13 cellular contexts compared by ENCODE assay signal in genomic region chr12:111312708-111313107, GRCh38. TPM values are rescaled to one million over a fixed set of nuclear protein-coding genes. Genes with fewer than 3 reads are reported as not detected.
DNase-seq lines count a peak whose midpoint lies in the region; ATAC-seq, FAIRE-seq and TF ChIP-seq lines count a peak whose summit lies in the region.
"Had no signal": no experiment of that assay in that cellular context is flagged by ENCODE, and none has a peak within 500 bp of the region (broad histone marks: within the 10 kb centered on the region; RNA-seq: fewer than 3 reads in every experiment).

No MANE protein-coding gene starts in this region.

- no peaks in the 10 kb centered on the region for H4K20me1 ChIP-seq in PC-9 (ENCODE audit: insufficient read depth)

- TF ChIP-seq CTCF in PC-9 (conservative IDR thresholded peaks at IDR 0.05) (no peak), foreskin keratinocyte (conservative IDR thresholded peaks at IDR 0.05) (no peak)

- no TSS peak for BruUV-seq in PC-9 (replicated peaks; lab: Mats Ljungman, UMichigan)

- no peaks in the 10 kb centered on the region for H3K79me2 ChIP-seq in PC-9 (ENCODE audit: low read depth)

- 71 to 88% methylated on average over 5 of the region's 5 CpGs for WGBS in aorta, 2 donors

- DNase-seq in HT-29 (ENCODE audit: low spot score) (peak; percentile 43), PC-9 (peak; percentile 62 to 90), foreskin keratinocyte (no peak), NCI-H1930 (lab: John Stamatoyannopoulos, UW) (no peak), T-helper 9 cell (no peak), aorta (no peak), GM12891 (ENCODE audit: insufficient read length, low spot score) (no peak)
- DNase-seq: CD8-positive, alpha-beta T cell; COR-L47; DND-41; GDM1; HCEC 1CT had no signal

- no peaks in the 10 kb centered on the region for H3K9me3 ChIP-seq in PC-9 (ENCODE audit: insufficient read depth, low read depth)
- H3K9me3 ChIP-seq in aorta (ENCODE audit: control insufficient read depth, low read length) = no peaks in the 10 kb centered on the region

- H3K27me3 ChIP-seq in PC-9 (ENCODE audit: insufficient read depth, low read depth) = no peaks in the 10 kb centered on the region
- peaks cover 6% of the 10 kb centered on the region for H3K27me3 ChIP-seq in foreskin keratinocyte
- no peaks in the 10 kb centered on the region for H3K27me3 ChIP-seq in aorta (ENCODE audit: control insufficient read depth in 1 of 2, insufficient read depth in 2 of 2, low read length in 1 of 2)

- H3K36me3 ChIP-seq in PC-9 (ENCODE audit: low read depth) (no peaks in the 10 kb centered on the region), aorta (ENCODE audit: control insufficient read depth in 1 of 2, insufficient read depth in 2 of 2, low read length in 1 of 2) (no peaks in the 10 kb centered on the region)

- intact Hi-C loops in PC-9 (cut with micrococcal nuclease; ENCODE audit: unreplicated experiment) = loop anchor here (5.0 kb wide), 3 partner anchors 290 to 420 kb away; no protein-coding TSS in a partner anchor
- intact Hi-C loops in aorta (cut with DNase I) = loop anchor here (2.0 to 10.0 kb wide), 4 partner anchors 288 to 418 kb away; no protein-coding TSS in a partner anchor

- POLR2A ChIA-PET in PC-9 (lab: Charles Lee; ENCODE audit: unreplicated experiment) = interaction anchor here (0.6 kb wide), 1 partner anchor 33 kb away, joined by 3 read pairs; no protein-coding TSS in a partner anchor

- no peaks in the 10 kb centered on the region for H3K9me2 ChIP-seq in PC-9 (ENCODE audit: insufficient read depth)

- H3K4me3 ChIP-seq in PC-9 = no peak overlapping the region
- no peak overlapping the region for H3K4me3 ChIP-seq in aorta (ENCODE audit: low read length in 2 of 2)

- H3K27ac ChIP-seq in PC-9 = peak overlapping the region; percentile 49
- no peak overlapping the region for H3K27ac ChIP-seq in foreskin keratinocyte
- H3K27ac ChIP-seq in aorta (ENCODE audit: low read depth in 1 of 2, low read length in 2 of 2) = no peak overlapping the region

- peak; percentile 5 for ATAC-seq in foreskin keratinocyte
- no peak for ATAC-seq in aorta (ENCODE audit: low FRiP score)
- ATAC-seq: CD8-positive, alpha-beta T cell had no signal

- H3F3A ChIP-seq in PC-9 (ENCODE audit: insufficient read depth, low read depth) = peaks cover 4% of the 10 kb centered on the region; the same call in 1 of the 2 replicates

- TF ChIP-seq POLR2A in GM12891 (IDR thresholded peaks at IDR 0.05; ENCODE audit: low read depth, low read length) = no peak

- no peak for FAIRE-seq in GM12891 (lab: Jason Lieb, UNC)
- FAIRE-seq: A204.1 had no signal

- H3K4me2 ChIP-seq in PC-9 = peak overlapping the region; percentile 13

- no peak overlapping the region for H2AFZ ChIP-seq in PC-9

- CTCF ChIA-PET in PC-9 (lab: Charles Lee) = no interaction called here

- H3K4me1 ChIP-seq in PC-9 (replicated peaks; ENCODE audit: insufficient read depth) = peaks cover 36% of the 10 kb centered on the region
- H3K4me1 ChIP-seq in foreskin keratinocyte = no peaks in the 10 kb centered on the region
- H3K4me1 ChIP-seq in aorta (ENCODE audit: control insufficient read depth in 1 of 2, insufficient read depth in 2 of 2, low read length in 2 of 2) = no peaks in the 10 kb centered on the region

TF ChIP-seq in GM12891, 5 proteins besides CTCF, POLR2A, EP300 and RAD21:
- TF ChIP-seq SPI1 (IDR thresholded peaks at IDR 0.05; ENCODE audit: low read depth, low read length) (no peak), POLR2AphosphoS5 (IDR thresholded peaks at IDR 0.05; ENCODE audit: low read depth, low read length) (no peak), TAF1 (IDR thresholded peaks at IDR 0.05; ENCODE audit: low read depth, low read length) (no peak), POU2F2 (IDR thresholded peaks at IDR 0.05; ENCODE audit: low read depth, low read length) (no peak), PAX5 (IDR thresholded peaks at IDR 0.05; ENCODE audit: insufficient read depth, low read length, severe bottlenecking) (no peak)

RNA-seq across cellular contexts. Expression of gene PHETA1, which starts 56.2 kb away (rescaled TPM):
- 9.3 and 9.9 TPM in 2 replicates for total RNA-seq in HT-29 (2014; rRNA removed; shearing (Covaris generic))
- 26.2 and 28.5 TPM in 2 replicates for total RNA-seq in PC-9 (2021)
- total RNA-seq in foreskin keratinocyte = 5.1 and 5.4 TPM in 2 replicates
- polyA plus RNA-seq in foreskin keratinocyte = 5.5 and 6.1 TPM in 2 replicates
- 10 to 100 TPM in 1 of 2 donors, 1 to 10 TPM in 1; 9.3 to 13.5 TPM for total RNA-seq in aorta
- 10 to 100 TPM in 1 of 2 donors, 1 to 10 TPM in 1; 6.9 to 12.9 TPM for polyA plus RNA-seq in aorta
- 0.68 TPM for polyA plus RNA-seq in GM12891 (2012; ENCODE audit: low read depth, missing spikeins)

Comparison
In these comparisons a context has a peak if more than half of its experiments do, and no peak if none do; other contexts are left out.
1. DNase-seq: peak in HT-29 (single experiment) and PC-9 (2 of 2); none in foreskin keratinocyte (0 of 2), NCI-H1930 (0 of 2), T-helper 9 cell (single experiment), aorta (0 of 2) and GM12891 (single experiment).